In the genomic region with DNA sequence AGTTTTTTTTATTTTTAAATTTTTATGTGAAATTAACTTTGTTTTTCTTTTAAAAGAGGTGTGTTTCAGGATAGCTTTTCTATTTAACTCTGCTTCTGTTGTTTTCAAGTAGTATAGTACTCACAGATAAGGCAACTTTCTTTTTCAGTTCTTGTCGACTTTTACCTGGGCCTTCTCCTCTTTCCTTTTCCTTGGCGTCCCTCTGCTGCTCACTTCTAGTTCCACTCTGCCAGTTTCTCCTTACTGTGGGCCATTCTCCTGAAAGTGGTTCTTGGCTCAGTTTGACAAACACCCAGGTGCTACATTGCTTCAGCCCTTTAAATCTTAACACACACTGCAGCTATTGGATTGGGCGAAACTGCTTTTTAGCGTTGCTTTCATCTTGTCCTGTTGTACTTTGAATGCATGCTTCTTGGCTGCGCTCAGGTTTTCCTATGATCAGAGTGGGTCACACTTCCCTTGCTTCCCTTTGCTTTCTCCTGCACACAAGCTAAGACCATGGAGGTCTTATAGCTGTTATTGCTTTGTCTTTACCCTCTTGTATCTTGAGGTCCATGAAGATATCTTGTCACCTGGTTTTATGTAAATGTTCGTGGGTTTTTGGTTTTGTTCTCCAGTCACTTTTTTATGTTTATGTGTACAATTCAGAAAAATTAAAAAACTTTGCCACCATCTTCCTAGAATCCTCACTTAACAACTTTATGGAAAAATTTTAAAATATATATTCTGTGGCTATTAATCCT, we compare ENCODE assay signal across 18 cellular contexts. TPM values are rescaled to one million over a fixed set of nuclear protein-coding genes. Genes with fewer than 3 reads are reported as not detected.
DNase-seq lines count a peak whose midpoint lies in the region; ATAC-seq, FAIRE-seq and TF ChIP-seq lines count a peak whose summit lies in the region.
"Had no signal": no experiment of that assay in that cellular context is flagged by ENCODE, and none has a peak within 500 bp of the region (broad histone marks: within the 10 kb centered on the region; RNA-seq: fewer than 3 reads in every experiment).

No MANE protein-coding gene starts in this region.

- H3K4me3 ChIP-seq in cardiac muscle cell: no peak overlapping the region
- H3K4me3 ChIP-seq in H1 (ENCODE audit: extremely low read depth in 1 of 4, insufficient read depth in 2 of 4, low read depth in 3 of 4, low read length in 4 of 4): no peak overlapping the region
- peak overlapping the region in 3 of 5 donors; percentile 27 to 45 (median 29) for H3K4me3 ChIP-seq in subcutaneous abdominal adipose tissue (ENCODE audit: low read depth in 1 of 5, low read length in 5 of 5)
- H3K4me3 ChIP-seq: GM12878, smooth muscle cell had no signal

- peaks cover 37% of the 10 kb centered on the region for H3K36me3 ChIP-seq in cardiac muscle cell
- H3K36me3 ChIP-seq in H1 (ENCODE audit: control insufficient read depth in 2 of 4, insufficient read depth in 4 of 4, low read length in 3 of 4): peaks cover 2 to 39% (median 16%) of the 10 kb centered on the region in 4 experiments; a peak in 5 of 8 replicates
- peaks cover 43 to 61% (median 53%) of the 10 kb centered on the region in 5 donors for H3K36me3 ChIP-seq in subcutaneous abdominal adipose tissue (ENCODE audit: control insufficient read depth in 5 of 5, insufficient read depth in 5 of 5, low read length in 5 of 5)

- no peak for TF ChIP-seq POLR2A in H1 (IDR thresholded peaks at IDR 0.05; ENCODE audit: control extremely low read depth in 1 of 2, low read depth in 2 of 2, low read length in 2 of 2)

- intact Hi-C loops in cardiac septum (cut with DNase I): no loop called here

- no peak overlapping the region for H3K4me2 ChIP-seq in H1 (ENCODE audit: insufficient read depth in 1 of 2, low read depth in 2 of 2, low read length in 2 of 2)
- H3K4me2 ChIP-seq: smooth muscle cell had no signal

- H3K23me2 ChIP-seq in H1 (ENCODE audit: low read depth, low read length): no peaks in the 10 kb centered on the region

- ATAC-seq in HG02798 (IDR thresholded peaks at IDR 0.05; ENCODE audit: poor library complexity, unreplicated experiment) (peak; percentile 47), GM18519 (IDR thresholded peaks at IDR 0.05; ENCODE audit: low FRiP score, unreplicated experiment) (no peak)
- ATAC-seq: GM12878 had no signal

- no peak overlapping the region for H2AK5ac ChIP-seq in H1 (ENCODE audit: low read depth, low read length)

- no peak overlapping the region for H3K23ac ChIP-seq in H1 (ENCODE audit: insufficient read length)

- no peak overlapping the region for H2AFZ ChIP-seq in H1 (ENCODE audit: low read length)
- H2AFZ ChIP-seq: parathyroid adenoma had no signal

- no peak overlapping the region for H2BK12ac ChIP-seq in H1 (ENCODE audit: low read depth, low read length)

- POLR2A ChIA-PET in H1 (lab: Charles Lee; ENCODE audit: partially characterized antibody): interaction anchor here (1.1 kb wide), 1 partner anchor 202 kb away, joined by 3 read pairs; no protein-coding TSS in a partner anchor

- CTCF ChIA-PET in H1 (lab: Charles Lee; ENCODE audit: partially characterized antibody): interaction anchor here (0.5 to 1.5 kb wide), 6 partner anchors 10 to 248 kb away, joined by 3 to 4 read pairs (median 4); no protein-coding TSS in a partner anchor

- no peak for TF ChIP-seq RAD21 in H1 (IDR thresholded peaks at IDR 0.05 in 1 of 2, conservative IDR thresholded peaks at IDR 0.05 in 1 of 2; ENCODE audit: low read depth in 2 of 2, low read length in 2 of 2)

- no peak overlapping the region for H2BK15ac ChIP-seq in H1 (ENCODE audit: low read length)

- H3K4me1 ChIP-seq in cardiac muscle cell (ENCODE audit: low read depth) (no peaks in the 10 kb centered on the region), H1 (replicated peaks in 1 of 4; ENCODE audit: control insufficient read depth in 3 of 4, insufficient read depth in 4 of 4, low read length in 3 of 4) (no peaks in the 10 kb centered on the region), subcutaneous abdominal adipose tissue (ENCODE audit: control insufficient read depth in 5 of 5, insufficient read depth in 5 of 5, low read length in 5 of 5) (peaks cover 0 to 11% (median 0%) of the 10 kb centered on the region in 5 donors)
- H3K4me1 ChIP-seq: parathyroid adenoma had no signal

- peaks cover 2% of the 10 kb centered on the region; the same call in 1 of the 2 replicates for H3K79me1 ChIP-seq in H1 (ENCODE audit: low read depth, low read length)

- H3K27me3 ChIP-seq in cardiac muscle cell (no peaks in the 10 kb centered on the region), H1 (replicated peaks in 1 of 4; ENCODE audit: control insufficient read depth in 3 of 4, extremely low read depth in 1 of 4, insufficient read depth in 3 of 4, low read length in 3 of 4) (peaks cover 0 to 1% (median 0%) of the 10 kb centered on the region in 4 experiments; a peak in 1 of 7 replicates), subcutaneous abdominal adipose tissue (ENCODE audit: control insufficient read depth in 5 of 5, insufficient read depth in 4 of 5, low read length in 5 of 5) (no peaks in the 10 kb centered on the region)

- H2BK20ac ChIP-seq in H1 (ENCODE audit: low read length): no peak overlapping the region

- H4K91ac ChIP-seq in H1 (replicated peaks; ENCODE audit: insufficient read length, low read length): no peak overlapping the region

- H3K14ac ChIP-seq in H1 (ENCODE audit: insufficient read length): no peak overlapping the region

- in situ Hi-C loops in ACHN (cut with HindIII; ENCODE audit: low pct_ligation_motif_present, low pct_unique_long_range_greater_than_20kb, low sequenced_read_pairs): no loop called here

- FAIRE-seq in H1 (lab: Jason Lieb, UNC): no peak
- FAIRE-seq: astrocyte, GM12878, islet of Langerhans had no signal

- DNase-seq in cardiac muscle cell (ENCODE audit: low read depth in 1 of 2, low spot score in 1 of 2) (no peak), cardiac septum (ENCODE audit: low spot score) (no peak), H1 (ENCODE audit: low read depth in 1 of 2, low spot score in 2 of 2) (no peak), amygdala (lab: John Stamatoyannopoulos, UW) (no peak), ACHN (no peak)
- DNase-seq: Karpas-422; NCI-H1417; SIG-M5; stimulated activated naive CD4-positive, alpha-beta T cell; T-helper 9 cell had no signal

- H3K56ac ChIP-seq in H1 (replicated peaks; ENCODE audit: insufficient read length, low read depth, low read length): no peak overlapping the region

- no peak for TF ChIP-seq EP300 in H1 (IDR thresholded peaks at IDR 0.05; ENCODE audit: borderline replicate concordance in 1 of 2, low read depth in 2 of 2, low read length in 2 of 2)

- no peak overlapping the region for H3K18ac ChIP-seq in H1 (ENCODE audit: extremely low read depth, low read length)

- H4K20me1 ChIP-seq in H1 (replicated peaks in 1 of 2; ENCODE audit: control insufficient read depth in 1 of 2, insufficient read depth in 2 of 2, low read length in 2 of 2): no peaks in the 10 kb centered on the region

- H2BK5ac ChIP-seq in H1 (ENCODE audit: low read depth, low read length): peak overlapping the region; percentile 24; the same call in 1 of the 2 replicates

- peak overlapping the region; percentile 38 for H3K27ac ChIP-seq in cardiac muscle cell
- H3K27ac ChIP-seq in H1 (ENCODE audit: low read depth, low read length): no peak overlapping the region
- no peak overlapping the region for H3K27ac ChIP-seq in subcutaneous abdominal adipose tissue (ENCODE audit: low read depth, low read length)
- H3K27ac ChIP-seq: parathyroid adenoma had no signal

- TF ChIP-seq CTCF in cardiac muscle cell (IDR thresholded peaks at IDR 0.05; ENCODE audit: low read depth, low read length) (no peak), H1 (IDR thresholded peaks at IDR 0.05; ENCODE audit: control extremely low read depth in 1 of 3, insufficient read depth in 1 of 3, low read depth in 1 of 3, low read length in 3 of 3) (no peak)

- H3K4ac ChIP-seq in H1 (replicated peaks; ENCODE audit: insufficient read length, low read depth, low read length): no peak overlapping the region

- H4K5ac ChIP-seq in H1 (ENCODE audit: insufficient read length, low read depth, low read length): no peak overlapping the region

- no peak overlapping the region for H3K9ac ChIP-seq in H1 (replicated peaks in 1 of 4; ENCODE audit: extremely low read depth in 1 of 4, low read depth in 3 of 4, low read length in 3 of 4)
- peak overlapping the region in 2 of 5 donors; percentile 13 to 17 for H3K9ac ChIP-seq in subcutaneous abdominal adipose tissue (ENCODE audit: low read length in 5 of 5)
- H3K9ac ChIP-seq: parathyroid adenoma had no signal

- no peak overlapping the region for H4K8ac ChIP-seq in H1 (ENCODE audit: extremely low read depth, insufficient read depth, low read length)

- 93% methylated on average over 6 of the region's 6 CpGs; no CpG with 5 or more reads in 1 of the 2 experiments for WGBS in H1 (ENCODE audit: extremely low coverage in 1 of 2, insufficient coverage in 1 of 2, insufficient read length in 1 of 2, insufficient replicate concordance in 2 of 2, low coverage in 1 of 2, low lambda C conversion rate in 2 of 2, missing lambda C conversion rate in 1 of 2), 2 experiments

- no peaks in the 10 kb centered on the region for H3K79me2 ChIP-seq in H1 (ENCODE audit: control insufficient read depth in 1 of 2, insufficient read depth in 2 of 2, low read length in 2 of 2)
- H3K79me2 ChIP-seq: parathyroid adenoma had no signal

- no peak overlapping the region for H2BK120ac ChIP-seq in H1 (replicated peaks; ENCODE audit: low read depth, low read length)

- H3K9me3 ChIP-seq in cardiac muscle cell (ENCODE audit: low read depth) (no peaks in the 10 kb centered on the region), H1 (ENCODE audit: insufficient read depth in 2 of 2, low read depth in 1 of 2, low read length in 1 of 2) (no peaks in the 10 kb centered on the region), subcutaneous abdominal adipose tissue (ENCODE audit: control insufficient read depth in 5 of 5, low read length in 5 of 5) (no peaks in the 10 kb centered on the region)

RNA-seq across cellular contexts. Expression of gene GABPA, which starts 21.6 kb away (rescaled TPM):
- 18.5 and 18.6 TPM in 2 replicates for total RNA-seq in cardiac muscle cell
- 18.3 and 20.4 TPM in 2 replicates for polyA plus RNA-seq in cardiac muscle cell
- total RNA-seq in cardiac septum: 13.6 TPM
- total RNA-seq in H1 (2021; fragmentation: NEBNext Ultra II Directional; extraction: Animal tissue kit (Norgen Biotek cat#: 25700)): 22.2 and 22.8 TPM in 2 replicates
- polyA plus RNA-seq in H1 (2011; rRNA removed): 3.2 and 5.2 TPM in 2 replicates
- polyA plus RNA-seq in H1 (2011; cell fraction: cytosol; rRNA removed): 9.2 TPM
- polyA plus RNA-seq in H1 (2011; cell fraction: nucleus; rRNA removed): 4.4 TPM
- polyA plus RNA-seq in H1 (2012, experiment 1 of 2): 5.0 to 13.1 TPM (median 7.4 TPM) in 4 replicates
- 0.70 TPM for polyA plus RNA-seq in H1 (2012, experiment 2 of 2)
- polyA plus RNA-seq in H1 (2013, experiment 1 of 2): 11.1 TPM
- polyA plus RNA-seq in H1 (2013, experiment 2 of 2): 10.5 TPM
- polyA minus RNA-seq in H1 (2011; rRNA and poly(A)+ RNA removed): 15.9 and 35.0 TPM in 2 replicates
- polyA minus RNA-seq in H1 (2011; cell fraction: cytosol; rRNA and poly(A)+ RNA removed): 18.6 TPM
- 15.4 TPM for polyA minus RNA-seq in H1 (2011; cell fraction: nucleus; rRNA and poly(A)+ RNA removed)

RNA-seq across cellular contexts. Expression of gene ATP5PF, which starts 21.7 kb away (rescaled TPM):
- 252 and 394 TPM in 2 replicates for total RNA-seq in cardiac muscle cell
- polyA plus RNA-seq in cardiac muscle cell: 903 and 1,079 TPM in 2 replicates
- total RNA-seq in cardiac septum: 503 TPM
- total RNA-seq in H1 (2021; fragmentation: NEBNext Ultra II Directional; extraction: Animal tissue kit (Norgen Biotek cat#: 25700)): 131 and 135 TPM in 2 replicates
- polyA plus RNA-seq in H1 (2011; rRNA removed): 99.6 and 240 TPM in 2 replicates
- polyA plus RNA-seq in H1 (2011; cell fraction: cytosol; rRNA removed): 183 TPM
- 21.8 TPM for polyA plus RNA-seq in H1 (2011; cell fraction: nucleus; rRNA removed)
- polyA plus RNA-seq in H1 (2012, experiment 1 of 2): 151 to 192 TPM (median 180 TPM) in 4 replicates
- polyA plus RNA-seq in H1 (2012, experiment 2 of 2): 210 TPM
- 273 TPM for polyA plus RNA-seq in H1 (2013, experiment 1 of 2)
- 292 TPM for polyA plus RNA-seq in H1 (2013, experiment 2 of 2)
- polyA minus RNA-seq in H1 (2011; rRNA and poly(A)+ RNA removed): 26.7 and 28.6 TPM in 2 replicates
- polyA minus RNA-seq in H1 (2011; cell fraction: cytosol; rRNA and poly(A)+ RNA removed): 23.0 TPM
- 15.4 TPM for polyA minus RNA-seq in H1 (2011; cell fraction: nucleus; rRNA and poly(A)+ RNA removed)

Comparison
In these comparisons a context has a peak if more than half of its experiments do, and no peak if none do; other contexts are left out.
1. H3K4me3 ChIP-seq: peak in subcutaneous abdominal adipose tissue (3 of 5); none in cardiac muscle cell (single experiment) and H1 (0 of 4).